Comparison of ENCODE assay signal across 16 cellular contexts in the genomic region with DNA sequence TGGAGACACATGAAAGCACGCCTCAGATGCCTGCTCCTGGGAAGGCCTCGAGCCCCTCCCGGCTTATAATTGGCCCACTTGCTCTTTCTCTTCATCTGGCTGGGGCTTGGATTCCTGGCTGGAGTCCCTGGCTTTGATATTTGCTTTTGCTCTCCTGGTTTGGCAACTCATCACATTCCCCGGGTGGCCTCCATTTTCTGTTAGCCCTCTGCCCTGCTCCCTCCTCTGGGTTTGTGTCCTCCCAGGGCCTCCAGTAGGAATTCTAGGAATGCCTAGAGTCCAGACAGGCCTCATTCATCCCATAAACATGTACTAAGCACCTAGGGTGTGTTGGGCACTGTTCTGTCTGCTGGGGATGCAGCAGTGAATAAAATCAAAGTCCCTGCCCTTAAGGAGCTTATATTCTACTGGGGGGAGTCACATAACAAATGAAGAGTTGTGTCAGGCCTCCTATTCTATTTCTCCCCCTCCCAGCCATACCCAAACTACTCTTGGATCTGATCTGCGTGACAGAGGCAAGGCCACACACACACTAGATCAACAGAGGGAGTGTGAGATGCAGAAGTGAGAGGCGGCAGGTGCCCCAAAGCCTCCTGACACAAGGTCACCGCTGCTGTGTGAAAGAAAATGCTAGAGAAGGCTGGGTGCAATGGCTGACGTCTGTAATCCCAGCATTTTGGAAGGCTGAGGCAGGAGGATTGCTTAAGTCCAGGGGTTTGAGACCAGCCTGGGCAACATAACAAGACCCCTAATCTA. TPM values are rescaled to one million over a fixed set of nuclear protein-coding genes. Genes with fewer than 3 reads are reported as not detected.
DNase-seq lines count a peak whose midpoint lies in the region; ATAC-seq, FAIRE-seq and TF ChIP-seq lines count a peak whose summit lies in the region.
"Had no signal": no experiment of that assay in that cellular context is flagged by ENCODE, and none has a peak within 500 bp of the region (broad histone marks: within the 10 kb centered on the region; RNA-seq: fewer than 3 reads in every experiment).

No MANE protein-coding gene starts in this region.

- H2AFZ ChIP-seq in neuronal stem cell (ENCODE audit: low read length) = peak overlapping the region; percentile 50

- H3K9me3 ChIP-seq in A549 = no peaks in the 10 kb centered on the region
- no peaks in the 10 kb centered on the region for H3K9me3 ChIP-seq in heart left ventricle
- H3K9me3 ChIP-seq in neuronal stem cell (replicated peaks in 1 of 2; ENCODE audit: control insufficient read depth in 2 of 2, insufficient read depth in 1 of 2, low read depth in 1 of 2, low read length in 2 of 2) = no peaks in the 10 kb centered on the region
- H3K9me3 ChIP-seq: ascending aorta had no signal

- H3K4me1 Mint-ChIP-seq in chondrocyte (ENCODE audit: low read depth) = peaks cover 20% of the 10 kb centered on the region
- H3K4me1 Mint-ChIP-seq: activated T-helper 17 cell treated with anti-CD3 and anti-CD28 coated beads, Interleukin-2, amount 50 U/mL, for 72 hours had no signal

- ATAC-seq in A549 = peak; percentile 30 to 48; a peak in 3 of 6 replicates
- peak; percentile 23 to 38 (median 30) for ATAC-seq in heart left ventricle
- no peak for ATAC-seq in left lobe of liver
- ATAC-seq: activated T-helper 17 cell treated with anti-CD3 and anti-CD28 coated beads, Interleukin-2, amount 50 U/mL, for 72 hours; Panc1 had no signal

- no peak overlapping the region for H3K23ac ChIP-seq in neuronal stem cell (ENCODE audit: low read depth, low read length, poor library complexity)

- no peak overlapping the region for H3K27ac Mint-ChIP-seq in chondrocyte (ENCODE audit: unreplicated experiment)
- H3K27ac Mint-ChIP-seq: activated T-helper 17 cell treated with anti-CD3 and anti-CD28 coated beads, Interleukin-2, amount 50 U/mL, for 72 hours had no signal

- H3K4ac ChIP-seq in neuronal stem cell (ENCODE audit: low read length) = no peak overlapping the region

- H3K14ac ChIP-seq in neuronal stem cell (ENCODE audit: low read length) = no peak overlapping the region

- H4K8ac ChIP-seq in neuronal stem cell (ENCODE audit: low read depth, low read length) = no peak overlapping the region

- no peaks in the 10 kb centered on the region for H3K27me3 Mint-ChIP-seq in chondrocyte (ENCODE audit: low read depth)

- no peak overlapping the region for H2AK5ac ChIP-seq in neuronal stem cell (ENCODE audit: low read depth, low read length)

- POLR2A ChIA-PET in A549 (lab: Yijun Ruan, JAX) = no interaction called here

- peaks cover 2% of the 10 kb centered on the region for H3K9me3 Mint-ChIP-seq in chondrocyte (ENCODE audit: low read depth)
- H3K9me3 Mint-ChIP-seq: activated T-helper 17 cell treated with anti-CD3 and anti-CD28 coated beads, Interleukin-2, amount 50 U/mL, for 72 hours had no signal

- intact Hi-C loops in heart left ventricle (cut with DNase I) = no loop called here

- H3K27me3 ChIP-seq in heart left ventricle = peaks cover 0 to 5% (median 0%) of the 10 kb centered on the region in 9 donors
- no peaks in the 10 kb centered on the region for H3K27me3 ChIP-seq in neuronal stem cell (ENCODE audit: control insufficient read depth in 3 of 3, insufficient read depth in 3 of 3, low read depth in 1 of 3, low read length in 3 of 3)
- H3K27me3 ChIP-seq: ascending aorta had no signal

- WGBS in A549 (ENCODE audit: missing lambda C conversion rate) = 59% methylated on average over 8 of the region's 8 CpGs
- 65 to 75% (median 71%) methylated on average over 8 of the region's 8 CpGs for WGBS in heart left ventricle, 4 donors
- no CpG with 5 or more reads among the region's 8 CpGs for WGBS in neuronal stem cell (ENCODE audit: extremely low coverage in 2 of 2, insufficient read length in 2 of 2, insufficient replicate concordance in 1 of 2), 2 donors

- H3K27ac ChIP-seq in A549 (no peak overlapping the region), heart left ventricle (peak overlapping the region in 5 of 12 donors; percentile 10 to 69 (median 22)), neuronal stem cell (replicated peaks; ENCODE audit: low read length) (no peak overlapping the region)
- H3K27ac ChIP-seq: ascending aorta had no signal

- H3K4me3 ChIP-seq in A549 (no peak overlapping the region), heart left ventricle (no peak overlapping the region), neuronal stem cell (ENCODE audit: low read length in 2 of 2) (no peak overlapping the region)
- H3K4me3 ChIP-seq: ascending aorta had no signal

- H3K36me3 ChIP-seq in heart left ventricle = no peaks in the 10 kb centered on the region
- H3K36me3 ChIP-seq in neuronal stem cell (replicated peaks in 1 of 2; ENCODE audit: control insufficient read depth in 2 of 2, insufficient read depth in 2 of 2, low read length in 2 of 2) = no peaks in the 10 kb centered on the region
- H3K36me3 ChIP-seq: ascending aorta had no signal

- H3K36me3 Mint-ChIP-seq in chondrocyte (ENCODE audit: low read depth) = no peaks in the 10 kb centered on the region

- no peak for TF ChIP-seq POLR2A in A549 (IDR thresholded peaks at IDR 0.05; ENCODE audit: low read length)
- TF ChIP-seq POLR2A in heart left ventricle (IDR thresholded peaks at IDR 0.05) = no peak

- CTCF ChIA-PET in A549 (lab: Yijun Ruan, JAX) = interaction anchor here (1.1 to 9.5 kb wide), 3 partner anchors 7 to 18 kb away, joined by 3 to 61 read pairs (median 10); no protein-coding TSS in a partner anchor

- no peak overlapping the region for H2BK5ac ChIP-seq in neuronal stem cell (ENCODE audit: low read length)

- TF ChIP-seq EP300 in A549 (IDR thresholded peaks at IDR 0.05) = no peak

- DNase-seq in A549 (ENCODE audit: low read depth in 1 of 2, low spot score in 1 of 2) = no peak
- peak; percentile 9 for DNase-seq in NCI-H2029 (lab: John Stamatoyannopoulos, UW)
- DNase-seq in heart left ventricle = peak in 1 of 5 donors; percentile 27
- no peak for DNase-seq in neuronal stem cell (ENCODE audit: low spot score)
- no peak for DNase-seq in RPMI8226
- no peak for DNase-seq in chondrocyte (ENCODE audit: low spot score)
- no peak for DNase-seq in left lobe of liver (ENCODE audit: low spot score)
- DNase-seq in NCI-H774 (lab: John Stamatoyannopoulos, UW) = no peak
- DNase-seq: activated CD4-positive, alpha-beta T cell treated with anti-CD3 and anti-CD28 coated beads, Interleukin-2, amount 50 U/mL, for 4 hours; Calu3; NCI-H510A treated with DMSO at 0.1 percent for 48 hours; substantia nigra; T-helper 2 cell had no signal

- no peaks in the 10 kb centered on the region for H3K79me1 ChIP-seq in neuronal stem cell (ENCODE audit: low read depth, low read length)

- H3K18ac ChIP-seq in neuronal stem cell (ENCODE audit: low read length) = no peak overlapping the region

- FAIRE-seq in A549 (lab: Jason Lieb, UNC) = no peak

- TF ChIP-seq CTCF in A549 (IDR thresholded peaks at IDR 0.05) (no peak), heart left ventricle (IDR thresholded peaks at IDR 0.05) (no peak), chondrocyte (IDR thresholded peaks at IDR 0.05) (no peak)

- H3K4me2 ChIP-seq in A549 (no peak overlapping the region), neuronal stem cell (ENCODE audit: insufficient read depth, low read length, poor library complexity, severe bottlenecking) (no peak overlapping the region)

- H3K4me3 Mint-ChIP-seq in chondrocyte (ENCODE audit: unreplicated experiment) = no peak overlapping the region
- H3K4me3 Mint-ChIP-seq: activated T-helper 17 cell treated with anti-CD3 and anti-CD28 coated beads, Interleukin-2, amount 50 U/mL, for 72 hours had no signal

- TF ChIP-seq RAD21 in A549 (conservative IDR thresholded peaks at IDR 0.05 in 1 of 2, IDR thresholded peaks at IDR 0.05 in 1 of 2) = no peak

- no peak overlapping the region for H2BK15ac ChIP-seq in neuronal stem cell (ENCODE audit: low read length)

- no peak overlapping the region for H2BK12ac ChIP-seq in neuronal stem cell (ENCODE audit: low read length)

- H3K9ac ChIP-seq in neuronal stem cell (ENCODE audit: low read depth, low read length, poor library complexity) = no peak overlapping the region

- no peaks in the 10 kb centered on the region for H3K4me1 ChIP-seq in A549
- H3K4me1 ChIP-seq in heart left ventricle = peaks cover 0 to 12% (median 5%) of the 10 kb centered on the region in 12 donors
- H3K4me1 ChIP-seq in neuronal stem cell (ENCODE audit: control insufficient read depth in 2 of 2, insufficient read depth in 1 of 2, low read depth in 1 of 2, low read length in 2 of 2) = peaks cover 0 to 7% of the 10 kb centered on the region in 2 donors
- H3K4me1 ChIP-seq: ascending aorta had no signal

- H2BK120ac ChIP-seq in neuronal stem cell (ENCODE audit: low read depth, low read length) = no peak overlapping the region

- no peak overlapping the region for H4K91ac ChIP-seq in neuronal stem cell (ENCODE audit: low read depth, low read length, poor library complexity)

TF ChIP-seq in A549, 52 proteins besides CTCF, POLR2A, EP300 and RAD21 (continues in another document):
- TF ChIP-seq ZNF302 (CRISPR knock-in tag; IDR thresholded peaks at IDR 0.05) (no peak), RCOR1 (IDR thresholded peaks at IDR 0.05; ENCODE audit: low read depth, low read length) (no peak), JUNB (IDR thresholded peaks at IDR 0.05) (no peak), NPAS2 (CRISPR knock-in tag; IDR thresholded peaks at IDR 0.05; ENCODE audit: borderline replicate concordance) (no peak), CBX8 (IDR thresholded peaks at IDR 0.05) (no peak), RNF2 (IDR thresholded peaks at IDR 0.05; ENCODE audit: borderline replicate concordance, low read depth) (no peak), CBX2 (IDR thresholded peaks at IDR 0.05; ENCODE audit: borderline replicate concordance, low read depth) (no peak), MYC (IDR thresholded peaks at IDR 0.05; ENCODE audit: borderline replicate concordance, low read length) (no peak), KDM1A (IDR thresholded peaks at IDR 0.05; ENCODE audit: low read depth) (no peak), ZSCAN20 (CRISPR knock-in tag; IDR thresholded peaks at IDR 0.05) (no peak)
- TF ChIP-seq, protein P1, sequence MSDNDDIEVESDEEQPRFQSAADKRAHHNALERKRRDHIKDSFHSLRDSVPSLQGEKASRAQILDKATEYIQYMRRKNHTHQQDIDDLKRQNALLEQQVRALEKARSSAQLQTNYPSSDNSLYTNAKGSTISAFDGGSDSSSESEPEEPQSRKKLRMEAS (IDR thresholded peaks at IDR 0.05) = no peak

RNA-seq across cellular contexts. Expression of a gene that starts 21.3 kb away (rescaled TPM):
- 16.1 and 20.1 TPM in 2 replicates for polyA plus RNA-seq in A549 (2011; rRNA removed)
- polyA plus RNA-seq in A549 (2012; cell fraction: cytosol; rRNA removed) = 11.2 and 14.5 TPM in 2 replicates
- 20.0 and 20.1 TPM in 2 replicates for polyA plus RNA-seq in A549 (2012; cell fraction: nucleus; rRNA removed)
- 10.2 to 12.4 TPM (median 11.3 TPM) in 3 replicates for polyA plus RNA-seq in A549 (2017; fragmentation: RNase III; extraction: RNeasy Plus Mini Kit Qiagen cat#74134 plus additional on column Dnase treatment)
- 12.9 and 16.7 TPM in 2 replicates for polyA minus RNA-seq in A549 (2011; rRNA and poly(A)+ RNA removed)
- total RNA-seq in heart left ventricle = 100 to 1,000 TPM in 8 of 9 donors, 10 to 100 TPM in 1; 70.0 to 387 (median 158) TPM
- polyA plus RNA-seq in heart left ventricle = 100 to 1,000 TPM; 109 to 120 TPM
- 12.5 TPM for polyA plus RNA-seq in neuronal stem cell (2013, experiment 1 of 2)
- 12.5 TPM for polyA plus RNA-seq in neuronal stem cell (2013, experiment 2 of 2)
- 50.4 to 98.1 TPM (median 54.4 TPM) in 3 replicates for total RNA-seq in chondrocyte
- 43.7 TPM for total RNA-seq in left lobe of liver
